19 cellular contexts compared by ENCODE assay signal in the genomic region with DNA sequence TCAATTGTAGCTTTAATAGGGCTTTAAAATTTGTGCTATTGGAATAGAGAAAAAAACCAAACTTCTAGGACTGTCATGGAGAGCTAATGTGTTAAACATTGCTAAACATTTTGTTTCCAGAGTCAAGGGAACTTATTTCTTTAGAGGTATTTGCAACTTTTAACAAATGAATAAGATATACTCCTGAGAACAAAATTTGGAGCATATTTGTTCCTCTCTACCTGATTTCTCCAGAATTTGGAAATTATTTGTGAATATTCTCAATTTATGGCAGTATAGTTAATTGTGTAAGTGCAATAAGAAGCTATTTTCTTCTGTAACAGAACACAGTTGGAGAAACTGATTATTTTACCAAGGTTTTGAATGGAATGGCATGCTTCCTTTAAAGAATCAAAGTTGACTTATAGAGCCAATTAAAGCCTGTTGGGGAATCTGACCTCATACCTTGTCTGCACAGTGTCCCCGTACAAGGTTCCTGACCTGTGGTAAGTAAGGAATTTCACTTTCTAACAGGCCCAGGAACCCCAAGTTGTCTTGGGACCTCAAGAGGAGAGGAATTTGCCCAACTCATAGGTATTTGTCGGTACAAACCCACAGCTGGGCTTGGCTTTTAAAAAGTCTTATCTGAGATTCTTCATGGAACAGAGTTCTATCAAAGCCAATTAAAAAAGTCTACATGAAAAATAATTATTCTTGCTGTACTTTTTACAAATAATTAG.
A peak's percentile ranks its signal among the peaks of the same experiment; 100 is the strongest.
DNase-seq lines count a peak whose midpoint lies in the region; ATAC-seq and TF ChIP-seq lines count a peak whose summit lies in the region.
"Had no signal": no experiment of that assay in that cellular context is flagged by ENCODE, and none has a peak within 500 bp of the region (broad histone marks: within the 10 kb centered on the region; RNA-seq: fewer than 3 reads in every experiment).

No MANE protein-coding gene starts in this region.

- POLR2A ChIA-PET in HCT116 (lab: Charles Lee), result no interaction called here

- intact Hi-C loops in HCT116 (cut with micrococcal nuclease), result no loop called here

- RAD21 ChIA-PET in HCT116 (lab: Charles Lee; ENCODE audit: low non-redundant PET in 1 of 2, low total read pairs in 2 of 2, uncharacterized antibody in 2 of 2, unreplicated experiment in 2 of 2), result no interaction called here

- H3K27ac ChIP-seq in HCT116 (ENCODE audit: low read depth, low read length) (no peak overlapping the region), epithelial cell of prostate (peak overlapping the region; percentile 47), stomach smooth muscle (ENCODE audit: low read length) (peak overlapping the region; percentile 25)
- H3K27ac ChIP-seq: Peyer's patch had no signal

- CTCF ChIA-PET in HCT116 (lab: Charles Lee), result no interaction called here

- H3K9ac ChIP-seq in HCT116 (ENCODE audit: low read length) (no peak overlapping the region), stomach smooth muscle (ENCODE audit: low read length in 2 of 2) (no peak overlapping the region)

- H3K9me2 ChIP-seq in HCT116 (ENCODE audit: insufficient read depth), result no peaks in the 10 kb centered on the region

- BruUV-seq in HCT116 (replicated peaks; lab: Mats Ljungman, UMichigan), result no TSS peak

- no peaks in the 10 kb centered on the region for H3K79me2 ChIP-seq in HCT116 (ENCODE audit: insufficient read depth, low read length)

- H3K36me3 ChIP-seq in HCT116 (ENCODE audit: control insufficient read depth in 1 of 2, insufficient read depth in 2 of 2, low read length in 2 of 2) (no peaks in the 10 kb centered on the region), stomach smooth muscle (ENCODE audit: control insufficient read depth in 2 of 2, insufficient read depth in 2 of 2, low read length in 2 of 2) (no peaks in the 10 kb centered on the region)
- H3K36me3 ChIP-seq: Peyer's patch had no signal

- no peak for DNase-seq in HCT116 (ENCODE audit: low read depth, low spot score)
- peak; percentile 26 for DNase-seq in NCI-H226
- DNase-seq in epithelial cell of prostate (ENCODE audit: low read depth, low spot score), result no peak
- no peak for DNase-seq in activated naive CD4-positive, alpha-beta T cell treated with anti-CD3 and anti-CD28 coated beads, Interleukin-2, amount 50 U/mL, for 16 hours
- no peak for DNase-seq in central memory CD4-positive, alpha-beta T cell
- DNase-seq in stimulated activated CD4-positive, alpha-beta T cell treated with anti-CD3 and anti-CD28 coated beads, Interleukin-4, amount 100 ng/mL, for 1 hour, result no peak
- no peak for DNase-seq in NCI-H187 treated with DMSO at 0.1 percent for 48 hours (lab: John Stamatoyannopoulos, UW)
- DNase-seq: Calu3, DND-41, H9, Karpas-422, NCI-H1092 treated with DMSO at 0.1 percent for 48 hours, NCI-H146, NCI-H2029, NCI-H69, Peyer's patch, SHP77 treated with DMSO at 0.1 percent for 48 hours had no signal

- H2AFZ ChIP-seq in HCT116 (ENCODE audit: low read depth, low read length, poor library complexity, severe bottlenecking), result peak overlapping the region; percentile 59
- H2AFZ ChIP-seq: GM23338 had no signal

- no peak overlapping the region for H3K4me3 ChIP-seq in HCT116 (replicated peaks in 1 of 2; ENCODE audit: low read depth in 1 of 2, low read length in 2 of 2)
- H3K4me3 ChIP-seq in stomach smooth muscle (ENCODE audit: low read length in 2 of 2), result no peak overlapping the region
- H3K4me3 ChIP-seq: GM23338, Peyer's patch had no signal

- H3K9me3 ChIP-seq in HCT116 (ENCODE audit: control insufficient read depth in 1 of 2, insufficient read depth in 1 of 2, low read depth in 1 of 2, low read length in 2 of 2) (no peaks in the 10 kb centered on the region), stomach smooth muscle (ENCODE audit: control insufficient read depth in 2 of 2, low read length in 2 of 2) (no peaks in the 10 kb centered on the region)
- H3K9me3 ChIP-seq: Peyer's patch had no signal

- TF ChIP-seq POLR2A in HCT116 (IDR thresholded peaks at IDR 0.05; ENCODE audit: borderline replicate concordance, extremely low read depth, insufficient read depth, insufficient read length), result no peak

- H3K4me2 ChIP-seq in HCT116 (ENCODE audit: low read length), result no peak overlapping the region
- H3K4me2 ChIP-seq: GM23338 had no signal

- no peaks in the 10 kb centered on the region for H4K20me1 ChIP-seq in HCT116 (ENCODE audit: insufficient read depth)

- no peak for ATAC-seq in HCT116
- ATAC-seq: GM23338 had no signal

- no peak for TF ChIP-seq CTCF in HCT116 (IDR thresholded peaks at IDR 0.05 in 2 of 3, conservative IDR thresholded peaks at IDR 0.05 in 1 of 3; ENCODE audit: borderline replicate concordance in 1 of 3, insufficient read depth in 1 of 3, low read depth in 2 of 3, low read length in 2 of 3)

- H3K4me1 ChIP-seq in HCT116 (ENCODE audit: control insufficient read depth in 1 of 2, insufficient read depth in 2 of 2, low read length in 2 of 2), result peaks cover 0 to 15% of the 10 kb centered on the region in 2 experiments; a peak in 2 of 4 replicates
- no peaks in the 10 kb centered on the region for H3K4me1 ChIP-seq in stomach smooth muscle (ENCODE audit: control insufficient read depth, insufficient read depth, low read length)
- H3K4me1 ChIP-seq: Peyer's patch had no signal

- H3K27me3 ChIP-seq in HCT116 (ENCODE audit: insufficient read depth, low read length) (no peaks in the 10 kb centered on the region), stomach smooth muscle (ENCODE audit: control insufficient read depth in 1 of 2, insufficient read depth in 2 of 2, low read length in 2 of 2) (no peaks in the 10 kb centered on the region)
- H3K27me3 ChIP-seq: Peyer's patch had no signal

- no peak for TF ChIP-seq RAD21 in HCT116 (IDR thresholded peaks at IDR 0.05; ENCODE audit: low read depth)

TF ChIP-seq in HCT116, 20 proteins besides CTCF, POLR2A, EP300 and RAD21:
- TF ChIP-seq MAX (IDR thresholded peaks at IDR 0.05) (no peak), POLR2AphosphoS5 (IDR thresholded peaks at IDR 0.05; ENCODE audit: low read depth, low read length) (no peak), ZNF274 (IDR thresholded peaks at IDR 0.05; ENCODE audit: low read depth, low read length) (no peak), SIN3A (IDR thresholded peaks at IDR 0.05; ENCODE audit: low read depth) (no peak), EZH2phosphoT487 (IDR thresholded peaks at IDR 0.05; ENCODE audit: borderline replicate concordance) (no peak), TCF7L2 (IDR thresholded peaks at IDR 0.05; ENCODE audit: borderline replicate concordance, extremely low read depth, insufficient read depth, insufficient read length) (no peak), EZH2 (IDR thresholded peaks at IDR 0.05) (no peak), CEBPB (IDR thresholded peaks at IDR 0.05; ENCODE audit: low read depth) (no peak), SRF (IDR thresholded peaks at IDR 0.05; ENCODE audit: low read depth) (no peak), EGR1 (IDR thresholded peaks at IDR 0.05; ENCODE audit: low read depth) (no peak), YY1 (IDR thresholded peaks at IDR 0.05; ENCODE audit: extremely low read depth, insufficient replicate concordance, low read depth, low read length) (no peak), ZFX (IDR thresholded peaks at IDR 0.05) (no peak), CBX3 (IDR thresholded peaks at IDR 0.05; ENCODE audit: low read depth) (no peak), FOSL1 (IDR thresholded peaks at IDR 0.05; ENCODE audit: low read depth) (no peak), JUND (IDR thresholded peaks at IDR 0.05) (no peak)
